Comparison of ENCODE assay signal across 9 cellular contexts in the genomic region with DNA sequence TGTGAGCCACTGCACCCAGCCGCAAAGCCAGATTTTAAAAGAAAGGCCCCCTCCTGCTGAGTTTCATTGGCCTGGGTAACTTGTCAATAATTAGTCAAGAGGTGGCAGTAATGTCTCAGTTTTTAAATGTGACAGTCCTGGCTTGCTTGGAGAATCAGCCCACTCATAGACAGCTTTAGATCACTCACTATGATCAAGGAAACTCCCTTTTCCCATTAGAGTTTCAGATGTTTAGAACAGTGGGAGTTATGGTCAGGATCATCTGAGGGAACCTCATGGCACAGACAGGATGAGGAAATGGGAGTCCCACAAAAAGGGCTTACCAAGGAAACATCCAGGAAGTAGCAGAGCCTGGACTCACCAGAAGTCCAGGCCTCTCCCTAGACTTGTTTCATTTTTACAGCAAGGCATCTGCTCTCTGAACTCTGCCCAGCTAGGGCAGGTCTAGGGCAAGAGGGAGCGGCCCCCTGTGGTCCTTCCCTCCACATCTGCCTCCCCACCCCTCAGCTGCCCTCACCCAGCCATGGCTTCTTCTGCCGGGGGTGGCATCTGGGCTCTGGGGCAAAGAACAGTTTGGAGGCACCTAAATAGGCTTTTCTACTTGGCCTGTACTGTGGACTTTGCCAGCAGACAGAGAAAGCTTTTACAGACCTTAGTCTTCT. TPM values are rescaled to one million over a fixed set of nuclear protein-coding genes. Genes with fewer than 3 reads are reported as not detected.
DNase-seq lines count a peak whose midpoint lies in the region; FAIRE-seq and TF ChIP-seq lines count a peak whose summit lies in the region.
"Had no signal": no experiment of that assay in that cellular context is flagged by ENCODE, and none has a peak within 500 bp of the region (broad histone marks: within the 10 kb centered on the region; RNA-seq: fewer than 3 reads in every experiment).

No MANE protein-coding gene starts in this region.

- no peak overlapping the region for H3K9ac ChIP-seq in keratinocyte (ENCODE audit: control insufficient read depth, extremely low read depth, insufficient read depth, low read length)

- peak overlapping the region; percentile 57 for H2AFZ ChIP-seq in keratinocyte (ENCODE audit: control insufficient read depth, low read length)

- no peaks in the 10 kb centered on the region for H3K79me2 ChIP-seq in keratinocyte (ENCODE audit: control insufficient read depth, insufficient read depth, low read length)

- no peaks in the 10 kb centered on the region for H4K20me1 ChIP-seq in keratinocyte (ENCODE audit: control insufficient read depth, extremely low read depth, insufficient read depth, low read length)

- no peak overlapping the region for H3K4me3 Mint-ChIP-seq in CD14-positive monocyte
- H3K4me3 Mint-ChIP-seq: stimulated activated naive CD8-positive, alpha-beta T cell treated with anti-CD3 and anti-CD28 coated beads, Interleukin-15, Interleukin-2, amounts not matched to agents 100 ng/mL and 50 ng/mL, for 24 hours had no signal

- no peaks in the 10 kb centered on the region for H3K27me3 ChIP-seq in keratinocyte (ENCODE audit: control insufficient read depth, extremely low read depth, insufficient read depth, low read length)

- no peak overlapping the region for H3K27ac ChIP-seq in C4-2B
- no peak overlapping the region for H3K27ac ChIP-seq in keratinocyte (ENCODE audit: control insufficient read depth, insufficient read depth, low read length)

- FAIRE-seq in GM19239 (lab: Jason Lieb, UNC) (peak; percentile 86), keratinocyte (lab: Jason Lieb, UNC) (no peak), urothelium cell line (lab: Jason Lieb, UNC) (peak; percentile 17)

- H3K9me3 Mint-ChIP-seq in CD14-positive monocyte = no peaks in the 10 kb centered on the region
- H3K9me3 Mint-ChIP-seq: stimulated activated naive CD8-positive, alpha-beta T cell treated with anti-CD3 and anti-CD28 coated beads, Interleukin-15, Interleukin-2, amounts not matched to agents 100 ng/mL and 50 ng/mL, for 24 hours had no signal

- no peaks in the 10 kb centered on the region for H3K36me3 ChIP-seq in keratinocyte (ENCODE audit: control insufficient read depth in 2 of 2, extremely low read depth in 1 of 2, insufficient read depth in 2 of 2, low read length in 2 of 2)

- intact Hi-C loops in CD14-positive monocyte (cut with micrococcal nuclease) = no loop called here

- H3K4me1 Mint-ChIP-seq in CD14-positive monocyte = no peaks in the 10 kb centered on the region

- in situ Hi-C loops in astrocyte of the cerebellum (cut with HindIII; ENCODE audit: low sequenced_read_pairs) = loop anchor here (25.0 kb wide), 1 partner anchor 255 kb away; no protein-coding TSS in a partner anchor

- no peaks in the 10 kb centered on the region for H3K9me3 ChIP-seq in keratinocyte (ENCODE audit: control insufficient read depth, low read depth, low read length)

- dilution Hi-C loops in keratinocyte (cut with MboI; ENCODE audit: extremely low pct_ligation_motif_present, low sequenced_read_pairs) = loop anchor here (25.0 kb wide), 1 partner anchor 255 kb away; no protein-coding TSS in a partner anchor

- no peak overlapping the region for H3K4me2 ChIP-seq in keratinocyte (ENCODE audit: control insufficient read depth, extremely low read depth, insufficient read depth, low read depth, low read length)

- no peaks in the 10 kb centered on the region for H3K4me1 ChIP-seq in keratinocyte (ENCODE audit: control insufficient read depth, extremely low read depth, insufficient read depth, low read length)

- DNase-seq in GM19239 (ENCODE audit: insufficient read length, low spot score) = peak; percentile 48
- peak; percentile 51 for DNase-seq in NCI-H1694 treated with DMSO at 0.1 percent for 48 hours (lab: John Stamatoyannopoulos, UW)
- peak; percentile 4 for DNase-seq in astrocyte of the cerebellum (ENCODE audit: low read depth)
- no peak for DNase-seq in keratinocyte (ENCODE audit: low read depth, low spot score)
- DNase-seq in urothelium cell line (ENCODE audit: low spot score) = no peak
- DNase-seq in CD14-positive monocyte (ENCODE audit: low spot score) = no peak
- no peak for DNase-seq in MV-4-11 (lab: John Stamatoyannopoulos, UW)

- H3K4me3 ChIP-seq in astrocyte of the cerebellum (ENCODE audit: low read depth, low read length) (no peak overlapping the region), keratinocyte (ENCODE audit: control insufficient read depth in 2 of 3, extremely low read depth in 1 of 3, insufficient read depth in 2 of 3, low read depth in 1 of 3, low read length in 3 of 3) (no peak overlapping the region)

- no peaks in the 10 kb centered on the region for H3K9me1 ChIP-seq in keratinocyte (ENCODE audit: control insufficient read depth, extremely low read depth, insufficient read depth, low read length)

- no peaks in the 10 kb centered on the region for H3K36me3 Mint-ChIP-seq in CD14-positive monocyte

- peaks cover 0 to 2% (median 0%) of the 10 kb centered on the region in 3 donors for H3K27me3 Mint-ChIP-seq in CD14-positive monocyte (ENCODE audit: low read depth in 3 of 3)

- TF ChIP-seq CTCF in C4-2B (conservative IDR thresholded peaks at IDR 0.05) = peak; percentile 60
- peak; percentile 17 for TF ChIP-seq CTCF in astrocyte of the cerebellum (IDR thresholded peaks at IDR 0.05; ENCODE audit: low read depth, low read length, missing control alignments)
- TF ChIP-seq CTCF in keratinocyte (optimal IDR thresholded peaks at IDR 0.05 in 1 of 3, IDR thresholded peaks at IDR 0.05 in 1 of 3, conservative IDR thresholded peaks at IDR 0.05 in 1 of 3; ENCODE audit: extremely low read depth in 1 of 3, insufficient read depth in 2 of 3, low read length in 3 of 3) = peak in 2 of 3 experiments; percentile 24 to 41
- no peak for TF ChIP-seq CTCF in CD14-positive monocyte (IDR thresholded peaks at IDR 0.05)

- H3K27ac Mint-ChIP-seq in CD14-positive monocyte = no peak overlapping the region
- H3K27ac Mint-ChIP-seq: stimulated activated naive CD8-positive, alpha-beta T cell treated with anti-CD3 and anti-CD28 coated beads, Interleukin-15, Interleukin-2, amounts not matched to agents 100 ng/mL and 50 ng/mL, for 24 hours had no signal

RNA-seq across cellular contexts. Expression of gene BCL2L14, which starts 11.2 kb away (rescaled TPM):
- polyA plus RNA-seq in keratinocyte (not detected in 3 replicates), CD14-positive monocyte (not detected)
- polyA plus RNA-seq in keratinocyte (2011; ENCODE audit: low read depth) = not detected
- not detected in 2 replicates for polyA plus RNA-seq in keratinocyte (2011; cell fraction: cytosol; rRNA removed)
- not detected in 2 replicates for polyA plus RNA-seq in keratinocyte (2011; cell fraction: nucleus; rRNA removed)
- 0.07 TPM in 1 of 2 replicates, not detected in the other for polyA plus RNA-seq in keratinocyte (2012; ENCODE audit: low replicate concordance)
- not detected in 3 replicates for polyA minus RNA-seq in keratinocyte
- not detected for polyA minus RNA-seq in keratinocyte (2011; cell fraction: cytosol; rRNA and poly(A)+ RNA removed)
- not detected in 2 replicates for polyA minus RNA-seq in keratinocyte (2011; cell fraction: nucleus; rRNA and poly(A)+ RNA removed)

Comparison
In these comparisons a context has a peak if more than half of its experiments do, and no peak if none do; other contexts are left out.
1. DNase-seq: peak in GM19239 (single experiment), NCI-H1694 treated with DMSO at 0.1 percent for 48 hours (single experiment) and astrocyte of the cerebellum (single experiment); none in keratinocyte (single experiment), urothelium cell line (single experiment), CD14-positive monocyte (single experiment) and MV-4-11 (single experiment).